In the genomic region with DNA sequence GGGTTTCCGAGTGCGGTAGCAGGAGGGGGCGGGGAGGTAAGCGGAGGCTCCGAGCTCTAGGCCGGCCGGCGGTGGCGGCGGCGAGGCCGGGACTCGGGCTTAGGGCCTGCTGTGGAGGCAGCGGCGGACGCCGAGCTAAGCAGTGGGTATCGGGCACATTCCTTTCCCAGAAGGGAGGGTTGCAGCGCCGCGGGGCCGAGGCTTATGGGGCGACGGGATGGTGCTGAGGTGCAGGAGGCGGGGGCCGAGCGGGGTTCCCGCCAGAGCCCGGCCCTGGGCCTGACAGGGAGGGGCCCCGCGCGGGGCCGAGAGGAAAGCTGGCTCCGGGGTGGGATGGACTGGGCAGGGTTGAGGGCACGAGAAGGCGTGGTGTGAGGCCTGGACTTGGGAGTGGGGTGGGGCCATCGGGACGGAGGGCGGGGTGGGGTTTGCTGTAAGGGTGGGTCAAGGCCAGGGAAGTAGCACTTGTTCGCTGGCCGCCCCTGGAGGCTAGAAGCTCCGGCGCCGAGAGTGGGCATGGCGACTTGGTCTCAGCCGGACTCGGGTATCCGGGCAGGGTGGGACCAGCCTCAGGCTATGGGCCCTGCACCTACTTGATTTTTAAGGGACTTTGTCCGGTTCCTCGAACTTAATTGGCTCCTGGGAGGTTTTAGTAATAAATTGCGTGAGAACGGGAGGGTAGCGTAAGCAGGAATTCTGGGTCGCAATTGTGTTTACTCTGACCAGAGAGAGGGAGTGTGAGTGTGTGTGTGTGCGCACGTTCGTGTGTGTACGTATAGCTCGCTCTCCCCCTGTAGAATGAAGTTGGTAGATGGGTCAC, we compare ENCODE assay signal across 8 cellular contexts. TPM values are rescaled to one million over a fixed set of nuclear protein-coding genes. Genes with fewer than 3 reads are reported as not detected.
A peak's percentile ranks its signal among the peaks of the same experiment; 100 is the strongest.
DNase-seq lines count a peak whose midpoint lies in the region; ATAC-seq and TF ChIP-seq lines count a peak whose summit lies in the region.

A gene with protein sequence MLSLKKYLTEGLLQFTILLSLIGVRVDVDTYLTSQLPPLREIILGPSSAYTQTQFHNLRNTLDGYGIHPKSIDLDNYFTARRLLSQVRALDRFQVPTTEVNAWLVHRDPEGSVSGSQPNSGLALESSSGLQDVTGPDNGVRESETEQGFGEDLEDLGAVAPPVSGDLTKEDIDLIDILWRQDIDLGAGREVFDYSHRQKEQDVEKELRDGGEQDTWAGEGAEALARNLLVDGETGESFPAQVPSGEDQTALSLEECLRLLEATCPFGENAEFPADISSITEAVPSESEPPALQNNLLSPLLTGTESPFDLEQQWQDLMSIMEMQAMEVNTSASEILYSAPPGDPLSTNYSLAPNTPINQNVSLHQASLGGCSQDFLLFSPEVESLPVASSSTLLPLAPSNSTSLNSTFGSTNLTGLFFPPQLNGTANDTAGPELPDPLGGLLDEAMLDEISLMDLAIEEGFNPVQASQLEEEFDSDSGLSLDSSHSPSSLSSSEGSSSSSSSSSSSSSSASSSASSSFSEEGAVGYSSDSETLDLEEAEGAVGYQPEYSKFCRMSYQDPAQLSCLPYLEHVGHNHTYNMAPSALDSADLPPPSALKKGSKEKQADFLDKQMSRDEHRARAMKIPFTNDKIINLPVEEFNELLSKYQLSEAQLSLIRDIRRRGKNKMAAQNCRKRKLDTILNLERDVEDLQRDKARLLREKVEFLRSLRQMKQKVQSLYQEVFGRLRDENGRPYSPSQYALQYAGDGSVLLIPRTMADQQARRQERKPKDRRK (plus strand): TSS at position 39 of the 820 bp plus-strand sequence. CDS start 2,760 bp downstream, outside the sequence.

- no peak for TF ChIP-seq CTCF in Calu3 (IDR thresholded peaks at IDR 0.05; ENCODE audit: unreplicated experiment)
- no peak for TF ChIP-seq CTCF in omental fat pad (IDR thresholded peaks at IDR 0.05)

- ATAC-seq in GM19043 (IDR thresholded peaks at IDR 0.05; ENCODE audit: low read depth, unreplicated experiment) (peak; percentile 28), HG03196 (IDR thresholded peaks at IDR 0.05; ENCODE audit: unreplicated experiment) (peak; percentile 39), omental fat pad (ENCODE audit: low FRiP score) (peak; percentile 81)
- peak; percentile 22 for ATAC-seq in activated naive CD8-positive, alpha-beta T cell treated with anti-CD3 and anti-CD28 coated beads, Interleukin-2, amount 10 ng/mL, durations not matched to agents 7 days and 5 days (ENCODE audit: low read depth)

- intact Hi-C loops in Calu3 (cut with micrococcal nuclease; ENCODE audit: unreplicated experiment) (loop anchor here (5.0 kb wide), 1 partner anchor 59 kb away; a partner anchor contains a TSS), head of caudate nucleus (cut with DNase I) (no loop called here)

- CTCF ChIA-PET in Calu3 (lab: Charles Lee) = interaction anchor here (0.5 to 4.0 kb wide), 22 partner anchors 8 to 742 kb away, joined by 3 to 19 read pairs (median 4); a partner anchor contains a TSS

- DNase-seq in Calu3 (peak; percentile 95), NCI-H82 treated with DMSO at 0.1 percent for 48 hours (lab: John Stamatoyannopoulos, UW; ENCODE audit: unreplicated experiment) (peak; percentile 70), head of caudate nucleus (peak; percentile 41 to 86 (median 71)), omental fat pad (ENCODE audit: low spot score) (peak; percentile 57), NCI-H2107 treated with DMSO at 0.1 percent for 48 hours (lab: John Stamatoyannopoulos, UW; ENCODE audit: unreplicated experiment) (no peak)
- no peak for DNase-seq in activated naive CD8-positive, alpha-beta T cell treated with anti-CD3 and anti-CD28 coated beads, Interleukin-2, amount 10 ng/mL, durations not matched to agents 7 days and 5 days

- POLR2A ChIA-PET in activated naive CD8-positive, alpha-beta T cell treated with anti-CD3 and anti-CD28 coated beads, Interleukin-2, amount 10 ng/mL, durations not matched to agents 7 days and 5 days (lab: Charles Lee) = interaction anchor here (1.2 to 4.2 kb wide), 13 partner anchors 10 to 217 kb away, joined by 3 to 20 read pairs (median 8); a partner anchor contains a TSS

- H3K4me1 Mint-ChIP-seq in Calu3 (ENCODE audit: low read depth, unreplicated experiment) = peaks cover 59% of the 10 kb centered on the region
- peaks cover 56% of the 10 kb centered on the region for H3K4me1 Mint-ChIP-seq in activated naive CD8-positive, alpha-beta T cell treated with anti-CD3 and anti-CD28 coated beads, Interleukin-2, amount 10 ng/mL, durations not matched to agents 7 days and 5 days

- H3K27me3 Mint-ChIP-seq in Calu3 (ENCODE audit: unreplicated experiment) = no peaks in the 10 kb centered on the region
- H3K27me3 Mint-ChIP-seq in activated naive CD8-positive, alpha-beta T cell treated with anti-CD3 and anti-CD28 coated beads, Interleukin-2, amount 10 ng/mL, durations not matched to agents 7 days and 5 days = no peaks in the 10 kb centered on the region

- BruUV-seq in Calu3 (replicated peaks; lab: Mats Ljungman, UMichigan) = no TSS peak

- no peaks in the 10 kb centered on the region for H3K9me3 Mint-ChIP-seq in Calu3 (ENCODE audit: low read depth, unreplicated experiment)
- H3K9me3 Mint-ChIP-seq in activated naive CD8-positive, alpha-beta T cell treated with anti-CD3 and anti-CD28 coated beads, Interleukin-2, amount 10 ng/mL, durations not matched to agents 7 days and 5 days = no peaks in the 10 kb centered on the region

- H3K4me3 Mint-ChIP-seq in Calu3 (ENCODE audit: low read depth, unreplicated experiment) = peak within 1 kb of the TSS; percentile 94
- H3K4me3 Mint-ChIP-seq in activated naive CD8-positive, alpha-beta T cell treated with anti-CD3 and anti-CD28 coated beads, Interleukin-2, amount 10 ng/mL, durations not matched to agents 7 days and 5 days = peak within 1 kb of the TSS; percentile 99

- H3K27ac Mint-ChIP-seq in Calu3 (ENCODE audit: unreplicated experiment) = peak within 1 kb of the TSS; percentile 88
- H3K27ac Mint-ChIP-seq in activated naive CD8-positive, alpha-beta T cell treated with anti-CD3 and anti-CD28 coated beads, Interleukin-2, amount 10 ng/mL, durations not matched to agents 7 days and 5 days = peak within 1 kb of the TSS; percentile 98

- H3K36me3 Mint-ChIP-seq in Calu3 (ENCODE audit: insufficient read depth, unreplicated experiment) = peaks cover 76% of the 10 kb centered on the region
- peaks cover 16% of the 10 kb centered on the region for H3K36me3 Mint-ChIP-seq in activated naive CD8-positive, alpha-beta T cell treated with anti-CD3 and anti-CD28 coated beads, Interleukin-2, amount 10 ng/mL, durations not matched to agents 7 days and 5 days

RNA-seq across cellular contexts. Expression of the gene that starts here (rescaled TPM):
- 216 and 247 TPM in 2 replicates for total RNA-seq in Calu3 (2022)
- 10 to 100 TPM; 62.2 to 63.1 TPM for total RNA-seq in activated naive CD8-positive, alpha-beta T cell treated with anti-CD3 and anti-CD28 coated beads, Interleukin-2, amount 10 ng/mL, durations not matched to agents 7 days and 5 days
- 100 to 1,000 TPM; 144 to 255 (median 168) TPM for total RNA-seq in omental fat pad

Comparison
In these comparisons a context has a peak if more than half of its experiments do, and no peak if none do; other contexts are left out.
1. DNase-seq: peak in Calu3 (single experiment), NCI-H82 treated with DMSO at 0.1 percent for 48 hours (single experiment), head of caudate nucleus (42 of 42) and omental fat pad (single experiment); none in activated naive CD8-positive, alpha-beta T cell treated with anti-CD3 and anti-CD28 coated beads, Interleukin-2, amount 10 ng/mL, durations not matched to agents 7 days and 5 days (single experiment) and NCI-H2107 treated with DMSO at 0.1 percent for 48 hours (single experiment).
2. ATAC-seq: peak in every context shown above with its lines; median percentile 81 in omental fat pad; 39 in HG03196; 28 in GM19043; 22 in activated naive CD8-positive, alpha-beta T cell treated with anti-CD3 and anti-CD28 coated beads, Interleukin-2, amount 10 ng/mL, durations not matched to agents 7 days and 5 days.